ENCODE assay signal across 2 cellular contexts in the genomic region with DNA sequence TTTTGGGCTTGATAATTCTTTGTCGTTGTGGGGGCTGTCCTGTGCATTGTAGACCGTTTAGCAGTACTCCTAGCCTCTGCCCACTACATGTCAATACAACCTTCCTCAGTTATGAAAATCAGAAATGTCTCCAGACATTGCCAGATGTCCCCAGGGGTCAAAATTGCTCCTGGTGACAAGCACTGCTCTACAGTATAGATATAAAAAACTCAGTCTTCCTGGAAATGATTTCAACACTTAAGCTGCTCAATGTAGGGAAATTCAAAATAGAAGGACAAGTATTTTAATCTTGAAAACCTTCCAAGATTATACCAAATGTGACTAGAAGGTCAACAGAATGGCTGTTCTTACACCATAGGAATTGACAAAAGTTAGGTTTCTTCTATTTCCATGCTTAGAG.
TF ChIP-seq lines count a peak whose summit lies in the region.

No MANE protein-coding gene starts in this region.

TF ChIP-seq in A549, 52 proteins besides CTCF, POLR2A, EP300 and RAD21:
- TF ChIP-seq, protein P1, sequence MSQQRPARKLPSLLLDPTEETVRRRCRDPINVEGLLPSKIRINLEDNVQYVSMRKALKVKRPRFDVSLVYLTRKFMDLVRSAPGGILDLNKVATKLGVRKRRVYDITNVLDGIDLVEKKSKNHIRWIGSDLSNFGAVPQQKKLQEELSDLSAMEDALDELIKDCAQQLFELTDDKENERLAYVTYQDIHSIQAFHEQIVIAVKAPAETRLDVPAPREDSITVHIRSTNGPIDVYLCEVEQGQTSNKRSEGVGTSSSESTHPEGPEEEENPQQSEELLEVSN (IDR thresholded peaks at IDR 0.05; ENCODE audit: borderline replicate concordance, low read depth) = no peak
- TF ChIP-seq, protein P2, sequence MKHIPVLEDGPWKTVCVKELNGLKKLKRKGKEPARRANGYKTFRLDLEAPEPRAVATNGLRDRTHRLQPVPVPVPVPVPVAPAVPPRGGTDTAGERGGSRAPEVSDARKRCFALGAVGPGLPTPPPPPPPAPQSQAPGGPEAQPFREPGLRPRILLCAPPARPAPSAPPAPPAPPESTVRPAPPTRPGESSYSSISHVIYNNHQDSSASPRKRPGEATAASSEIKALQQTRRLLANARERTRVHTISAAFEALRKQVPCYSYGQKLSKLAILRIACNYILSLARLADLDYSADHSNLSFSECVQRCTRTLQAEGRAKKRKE (CRISPR knock-in tag; IDR thresholded peaks at IDR 0.05; ENCODE audit: low read depth) = no peak
- TF ChIP-seq SREBF2 (IDR thresholded peaks at IDR 0.05) = no peak
- TF ChIP-seq CEBPB (IDR thresholded peaks at IDR 0.05) = no peak
- TF ChIP-seq GATA3 (IDR thresholded peaks at IDR 0.05; ENCODE audit: borderline replicate concordance) = no peak
- no peak for TF ChIP-seq ZNF302 (CRISPR knock-in tag; IDR thresholded peaks at IDR 0.05)
- no peak for TF ChIP-seq FOSL2 (IDR thresholded peaks at IDR 0.05)
- TF ChIP-seq FOSL2 (CRISPR knock-in tag; IDR thresholded peaks at IDR 0.05) = no peak
- TF ChIP-seq KDM5A (IDR thresholded peaks at IDR 0.05) = no peak
- TF ChIP-seq HEYL (CRISPR knock-in tag; IDR thresholded peaks at IDR 0.05) = no peak
- TF ChIP-seq KDM1A (IDR thresholded peaks at IDR 0.05; ENCODE audit: low read depth) = no peak
- TF ChIP-seq MYC (IDR thresholded peaks at IDR 0.05; ENCODE audit: borderline replicate concordance, low read length) = no peak
- no peak for TF ChIP-seq POLR2AphosphoS2 (conservative IDR thresholded peaks at IDR 0.05; ENCODE audit: low read length)
- TF ChIP-seq ZFP36 (IDR thresholded peaks at IDR 0.05; ENCODE audit: borderline replicate concordance, partially characterized antibody) = no peak
- TF ChIP-seq, protein P3, sequence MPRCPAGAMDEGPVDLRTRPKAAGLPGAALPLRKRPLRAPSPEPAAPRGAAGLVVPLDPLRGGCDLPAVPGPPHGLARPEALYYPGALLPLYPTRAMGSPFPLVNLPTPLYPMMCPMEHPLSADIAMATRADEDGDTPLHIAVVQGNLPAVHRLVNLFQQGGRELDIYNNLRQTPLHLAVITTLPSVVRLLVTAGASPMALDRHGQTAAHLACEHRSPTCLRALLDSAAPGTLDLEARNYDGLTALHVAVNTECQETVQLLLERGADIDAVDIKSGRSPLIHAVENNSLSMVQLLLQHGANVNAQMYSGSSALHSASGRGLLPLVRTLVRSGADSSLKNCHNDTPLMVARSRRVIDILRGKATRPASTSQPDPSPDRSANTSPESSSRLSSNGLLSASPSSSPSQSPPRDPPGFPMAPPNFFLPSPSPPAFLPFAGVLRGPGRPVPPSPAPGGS (IDR thresholded peaks at IDR 0.05) = no peak
- TF ChIP-seq ESRRA (IDR thresholded peaks at IDR 0.05; ENCODE audit: borderline replicate concordance, low read length) = no peak
- TF ChIP-seq PHF8 (IDR thresholded peaks at IDR 0.05; ENCODE audit: borderline replicate concordance, low read depth) = no peak
- TF ChIP-seq TFCP2L1 (CRISPR knock-in tag; IDR thresholded peaks at IDR 0.05) = no peak

TF ChIP-seq in H1, 55 proteins besides CTCF, POLR2A, EP300 and RAD21:
- TF ChIP-seq, protein P4, sequence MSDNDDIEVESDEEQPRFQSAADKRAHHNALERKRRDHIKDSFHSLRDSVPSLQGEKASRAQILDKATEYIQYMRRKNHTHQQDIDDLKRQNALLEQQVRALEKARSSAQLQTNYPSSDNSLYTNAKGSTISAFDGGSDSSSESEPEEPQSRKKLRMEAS (IDR thresholded peaks at IDR 0.05) = no peak
- TF ChIP-seq TAF7 (optimal IDR thresholded peaks at IDR 0.05; ENCODE audit: borderline replicate concordance, low read depth, low read length) (no peak), CTBP2 (IDR thresholded peaks at IDR 0.05; ENCODE audit: borderline replicate concordance, insufficient read depth, insufficient read length, low read length) (no peak), FOSL1 (IDR thresholded peaks at IDR 0.05; ENCODE audit: insufficient read depth, low read depth, low read length) (no peak), EZH2 (IDR thresholded peaks at IDR 0.05; ENCODE audit: low read depth, low read length, severe bottlenecking) (no peak), SIRT6 (IDR thresholded peaks at IDR 0.05; ENCODE audit: low read length) (no peak), SAP30 (IDR thresholded peaks at IDR 0.05; ENCODE audit: insufficient read depth, insufficient replicate concordance, low read length) (no peak), KDM5A (IDR thresholded peaks at IDR 0.05; ENCODE audit: low read length) (no peak), SIX5 (IDR thresholded peaks at IDR 0.05; ENCODE audit: low read depth, low read length) (no peak), SP2 (IDR thresholded peaks at IDR 0.05; ENCODE audit: low read length) (no peak), ASH2L (IDR thresholded peaks at IDR 0.05; ENCODE audit: low read length) (no peak), ZNF274 (IDR thresholded peaks at IDR 0.05; ENCODE audit: borderline replicate concordance, extremely low read depth, low read length) (no peak), NRF1 (IDR thresholded peaks at IDR 0.05; ENCODE audit: low read depth, low read length) (no peak), NANOG (IDR thresholded peaks at IDR 0.05; ENCODE audit: insufficient read depth, low read depth, low read length, poor library complexity, severe bottlenecking) (no peak)
- TF ChIP-seq, protein P1 (IDR thresholded peaks at IDR 0.05) = no peak
